In genomic region chr17:32355649-32356377, GRCh38 we compare ENCODE assay signal across 12 cellular contexts. TPM values are rescaled to one million over a fixed set of nuclear protein-coding genes. Genes with fewer than 3 reads are reported as not detected.
DNase-seq lines count a peak whose midpoint lies in the region; ATAC-seq and TF ChIP-seq lines count a peak whose summit lies in the region.
"Had no signal": no experiment of that assay in that cellular context is flagged by ENCODE, and none has a peak within 500 bp of the region (broad histone marks: within the 10 kb centered on the region; RNA-seq: fewer than 3 reads in every experiment).

No MANE protein-coding gene starts in this region.

- H3K36me3 ChIP-seq in OCI-LY7 (ENCODE audit: insufficient read depth, low read length), result peaks cover 97% of the 10 kb centered on the region

- H3K9me3 Mint-ChIP-seq in T-helper 1 cell treated with Interleukin-12 subunit alpha and Interleukin-12 subunit beta and Interleukin-4 antibody, amounts not matched to agents 30 μg/mL and 1 μg/mL, for 36 hours, result no peaks in the 10 kb centered on the region
- no peaks in the 10 kb centered on the region for H3K9me3 Mint-ChIP-seq in effector memory CD8-positive, alpha-beta T cell
- no peaks in the 10 kb centered on the region for H3K9me3 Mint-ChIP-seq in neural crest cell

- no peak for ATAC-seq in effector memory CD8-positive, alpha-beta T cell (replicated peaks)
- ATAC-seq in GM18519 (IDR thresholded peaks at IDR 0.05; ENCODE audit: low FRiP score, unreplicated experiment), result no peak

- H2AFZ ChIP-seq in OCI-LY7 (ENCODE audit: low read length), result no peak overlapping the region

- CTCF ChIA-PET in OCI-LY7 (lab: Charles Lee; ENCODE audit: unreplicated experiment), result no interaction called here

- peak overlapping the region; percentile 14; the same call in 1 of the 2 replicates for H3K4me2 ChIP-seq in OCI-LY7 (ENCODE audit: low read length)

- peaks cover 97% of the 10 kb centered on the region for H3K79me2 ChIP-seq in OCI-LY7 (ENCODE audit: insufficient read depth, low read depth, low read length)

- H3K4me1 ChIP-seq in OCI-LY7 (ENCODE audit: insufficient read depth, low read length, poor library complexity, severe bottlenecking), result peaks cover 40% of the 10 kb centered on the region

- H3K9me2 ChIP-seq in OCI-LY7 (ENCODE audit: insufficient read depth, low read length), result no peaks in the 10 kb centered on the region

- no peak overlapping the region for H3K27ac ChIP-seq in OCI-LY7 (ENCODE audit: low read depth, low read length, poor library complexity, severe bottlenecking)
- peak overlapping the region in 1 of 59 donors; percentile 27 for H3K27ac ChIP-seq in dorsolateral prefrontal cortex
- H3K27ac ChIP-seq: tibial nerve had no signal

- H3K4me3 Mint-ChIP-seq in T-helper 1 cell treated with Interleukin-12 subunit alpha and Interleukin-12 subunit beta and Interleukin-4 antibody, amounts not matched to agents 30 μg/mL and 1 μg/mL, for 36 hours, result peak overlapping the region; percentile 55
- peak overlapping the region; percentile 97 to 98 for H3K4me3 Mint-ChIP-seq in effector memory CD8-positive, alpha-beta T cell
- peak overlapping the region; percentile 7 for H3K4me3 Mint-ChIP-seq in neural crest cell

- H3K4me3 ChIP-seq in OCI-LY7 (ENCODE audit: low read depth, low read length, poor library complexity, severe bottlenecking), result no peak overlapping the region
- H3K4me3 ChIP-seq in dorsolateral prefrontal cortex, result peak overlapping the region in 13 of 59 donors; percentile 2 to 33 (median 16)

- intact Hi-C loops in OCI-LY7 (cut with micrococcal nuclease; ENCODE audit: unreplicated experiment) (no loop called here), dorsolateral prefrontal cortex (cut with DNase I) (no loop called here)

- BruUV-seq in OCI-LY7 (replicated peaks; lab: Mats Ljungman, UMichigan), result no TSS peak

- TF ChIP-seq CTCF in OCI-LY7 (conservative IDR thresholded peaks at IDR 0.05; ENCODE audit: low read length) (no peak), neural crest cell (conservative IDR thresholded peaks at IDR 0.05) (no peak), dorsolateral prefrontal cortex (IDR thresholded peaks at IDR 0.05 in 54 of 56, conservative IDR thresholded peaks at IDR 0.05 in 2 of 56; ENCODE audit: low read depth in 1 of 56, partially characterized antibody in 56 of 56) (no peak)

- POLR2A ChIA-PET in OCI-LY7 (lab: Charles Lee), result no interaction called here

- no peaks in the 10 kb centered on the region for H3K9me3 ChIP-seq in OCI-LY7 (ENCODE audit: low read length)
- H3K9me3 ChIP-seq: tibial nerve had no signal

- H3K27me3 Mint-ChIP-seq in T-helper 1 cell treated with Interleukin-12 subunit alpha and Interleukin-12 subunit beta and Interleukin-4 antibody, amounts not matched to agents 30 μg/mL and 1 μg/mL, for 36 hours (ENCODE audit: low read depth), result no peaks in the 10 kb centered on the region
- no peaks in the 10 kb centered on the region for H3K27me3 Mint-ChIP-seq in effector memory CD8-positive, alpha-beta T cell
- H3K27me3 Mint-ChIP-seq in neural crest cell (ENCODE audit: low read depth), result no peaks in the 10 kb centered on the region

- peaks cover 38% of the 10 kb centered on the region for H3K4me1 Mint-ChIP-seq in T-helper 1 cell treated with Interleukin-12 subunit alpha and Interleukin-12 subunit beta and Interleukin-4 antibody, amounts not matched to agents 30 μg/mL and 1 μg/mL, for 36 hours (ENCODE audit: low read depth)
- peaks cover 33 to 53% of the 10 kb centered on the region in 2 donors for H3K4me1 Mint-ChIP-seq in effector memory CD8-positive, alpha-beta T cell (ENCODE audit: low read depth in 2 of 2)
- peaks cover 34% of the 10 kb centered on the region for H3K4me1 Mint-ChIP-seq in neural crest cell

- no peak for DNase-seq in T-helper 1 cell
- DNase-seq in OCI-LY7 (ENCODE audit: low spot score), result no peak
- no peak for DNase-seq in effector memory CD8-positive, alpha-beta T cell
- no peak for DNase-seq in neural crest cell (ENCODE audit: low read depth, low spot score)
- no peak for DNase-seq in dorsolateral prefrontal cortex
- DNase-seq in NCI-H226, result no peak
- DNase-seq: midbrain, NCI-H1048, SHP77 had no signal

- peaks cover 63% of the 10 kb centered on the region for H4K20me1 ChIP-seq in OCI-LY7 (ENCODE audit: insufficient read depth, low read length)

- H3K27ac Mint-ChIP-seq in T-helper 1 cell treated with Interleukin-12 subunit alpha and Interleukin-12 subunit beta and Interleukin-4 antibody, amounts not matched to agents 30 μg/mL and 1 μg/mL, for 36 hours, result peak overlapping the region; percentile 39
- peak overlapping the region; percentile 71 to 99 for H3K27ac Mint-ChIP-seq in effector memory CD8-positive, alpha-beta T cell
- H3K27ac Mint-ChIP-seq in neural crest cell (ENCODE audit: unreplicated experiment), result no peak overlapping the region

- H3K27me3 ChIP-seq in dorsolateral prefrontal cortex, result no peaks in the 10 kb centered on the region
- H3K27me3 ChIP-seq: tibial nerve had no signal

- peaks cover 52% of the 10 kb centered on the region for H3K36me3 Mint-ChIP-seq in T-helper 1 cell treated with Interleukin-12 subunit alpha and Interleukin-12 subunit beta and Interleukin-4 antibody, amounts not matched to agents 30 μg/mL and 1 μg/mL, for 36 hours (ENCODE audit: low read depth)
- H3K36me3 Mint-ChIP-seq in effector memory CD8-positive, alpha-beta T cell (ENCODE audit: insufficient read depth), result peaks cover 98% of the 10 kb centered on the region
- peaks cover 10% of the 10 kb centered on the region for H3K36me3 Mint-ChIP-seq in neural crest cell (ENCODE audit: low read depth)

RNA-seq across cellular contexts. Expression of gene ZNF207, which starts 5.9 kb away (rescaled TPM):
- total RNA-seq in OCI-LY7 (2014; rRNA removed; shearing (Covaris generic)), result 121 and 157 TPM in 2 replicates
- total RNA-seq in OCI-LY7 (2022) (284 and 309 TPM in 2 replicates), neural crest cell (245 and 249 TPM in 2 replicates), dorsolateral prefrontal cortex (100 to 1,000 TPM; 116 to 206 (median 155) TPM)

RNA-seq across cellular contexts. Expression of gene C17orf75, which starts 13.8 kb away (rescaled TPM):
- total RNA-seq in OCI-LY7 (2014; rRNA removed; shearing (Covaris generic)), result 70.9 and 106 TPM in 2 replicates
- total RNA-seq in OCI-LY7 (2022), result 64.8 and 66.1 TPM in 2 replicates
- total RNA-seq in neural crest cell, result 46.8 and 52.8 TPM in 2 replicates
- 10 to 100 TPM; 13.8 to 48.9 (median 32.4) TPM for total RNA-seq in dorsolateral prefrontal cortex

Comparison
In these comparisons a context has a peak if more than half of its experiments do, and no peak if none do; other contexts are left out.
1. H3K4me3 Mint-ChIP-seq: peak in every context shown above with its lines; median percentile 98 in effector memory CD8-positive, alpha-beta T cell; 55 in T-helper 1 cell treated with Interleukin-12 subunit alpha and Interleukin-12 subunit beta and Interleukin-4 antibody, amounts not matched to agents 30 μg/mL and 1 μg/mL, for 36 hours; 7 in neural crest cell.